ENCODE assay signal across 1 cellular context in the genomic region with DNA sequence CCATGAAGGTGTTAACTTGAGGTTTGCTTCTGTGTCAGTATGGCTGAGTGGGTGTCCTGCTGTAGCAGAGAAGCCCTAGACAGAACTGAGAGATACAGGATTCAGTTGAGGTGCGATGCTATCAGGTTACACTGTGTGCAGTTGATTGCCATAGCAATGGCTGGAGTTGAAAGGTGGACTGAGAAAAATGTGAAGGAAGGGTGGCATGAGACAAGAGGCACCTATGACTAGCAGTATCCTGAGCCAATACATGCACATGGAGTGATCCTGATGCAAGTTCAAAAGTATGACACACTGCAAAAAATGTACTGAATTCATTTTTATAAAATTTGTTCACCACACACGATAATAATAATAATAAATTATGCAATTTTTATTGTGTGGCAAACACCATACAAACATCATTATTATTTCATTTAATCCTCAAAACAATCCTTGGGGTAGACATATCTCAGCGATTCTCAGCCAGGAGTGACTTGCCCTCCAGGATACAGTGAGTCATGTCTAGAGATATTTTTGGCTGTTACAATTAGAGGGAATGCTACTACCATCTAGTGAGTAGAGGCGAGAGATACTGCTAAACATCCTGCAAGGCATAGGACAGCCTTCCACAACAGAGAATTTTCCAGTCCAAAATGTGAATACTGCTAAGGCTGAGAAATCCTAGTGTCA.
TF ChIP-seq lines count a peak whose summit lies in the region.

No MANE protein-coding gene starts in this region.

TF ChIP-seq in H1, 55 proteins besides CTCF, POLR2A, EP300 and RAD21:
- TF ChIP-seq HDAC2 (IDR thresholded peaks at IDR 0.05; ENCODE audit: borderline replicate concordance in 1 of 2, low read depth in 2 of 2, low read length in 2 of 2) (no peak), CEBPB (IDR thresholded peaks at IDR 0.05; ENCODE audit: low read depth, low read length) (no peak), MAFK (IDR thresholded peaks at IDR 0.05; ENCODE audit: low read depth, low read length) (no peak), RXRA (IDR thresholded peaks at IDR 0.05; ENCODE audit: insufficient read depth, low read depth, low read length) (no peak), SUZ12 (IDR thresholded peaks at IDR 0.05; ENCODE audit: low read length) (no peak), TBP (IDR thresholded peaks at IDR 0.05; ENCODE audit: low read depth, low read length) (no peak), NANOG (IDR thresholded peaks at IDR 0.05; ENCODE audit: insufficient read depth, low read depth, low read length, poor library complexity, severe bottlenecking) (no peak), SAP30 (IDR thresholded peaks at IDR 0.05; ENCODE audit: insufficient read depth, insufficient replicate concordance, low read length) (no peak), EZH2 (IDR thresholded peaks at IDR 0.05; ENCODE audit: low read depth, low read length, severe bottlenecking) (no peak), CBX8 (IDR thresholded peaks at IDR 0.05; ENCODE audit: borderline replicate concordance, low read depth, low read length) (no peak), GTF2F1 (IDR thresholded peaks at IDR 0.05; ENCODE audit: borderline replicate concordance, low read depth, low read length) (no peak), TAF1 (IDR thresholded peaks at IDR 0.05; ENCODE audit: low read depth, low read length) (no peak), KDM4A (IDR thresholded peaks at IDR 0.05; ENCODE audit: low read depth, low read length, severe bottlenecking) (no peak), CHD2 (IDR thresholded peaks at IDR 0.05; ENCODE audit: low read length) (no peak), HDAC6 (IDR thresholded peaks at IDR 0.05; ENCODE audit: low read depth, low read length) (no peak), EGR1 (IDR thresholded peaks at IDR 0.05; ENCODE audit: borderline replicate concordance, low read depth, low read length) (no peak), RFX5 (IDR thresholded peaks at IDR 0.05; ENCODE audit: borderline replicate concordance, low read depth, low read length) (no peak), YY1 (IDR thresholded peaks at IDR 0.05; ENCODE audit: low read depth, low read length) (no peak), BACH1 (IDR thresholded peaks at IDR 0.05; ENCODE audit: low read length) (no peak), TAF7 (optimal IDR thresholded peaks at IDR 0.05; ENCODE audit: borderline replicate concordance, low read depth, low read length) (no peak)
TF ChIP-seq in H1: peak in this region for 0.
